ENCODE assay signal across 1 cellular context in the genomic region with DNA sequence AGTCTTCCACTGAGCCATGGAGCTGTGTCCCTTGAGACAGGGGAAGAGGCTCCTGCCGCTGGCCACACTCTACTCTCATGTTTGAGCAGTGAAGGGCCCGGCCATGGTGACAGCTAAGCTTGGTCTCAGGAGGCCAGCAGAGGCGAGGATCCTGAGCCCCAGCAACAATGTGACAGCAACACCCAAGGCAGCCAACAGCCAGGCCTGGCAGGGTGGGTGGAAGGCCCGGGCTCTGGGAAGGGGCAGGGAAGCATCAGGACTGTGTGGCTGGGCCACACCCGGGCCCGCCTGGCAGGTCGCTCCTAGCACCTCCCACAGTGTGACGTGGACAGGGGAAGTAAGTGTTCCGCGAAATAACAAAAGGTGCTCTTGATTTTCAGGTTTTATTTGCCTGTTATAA.
TF ChIP-seq lines count a peak whose summit lies in the region.

No MANE protein-coding gene starts in this region.

TF ChIP-seq in K562, 482 proteins besides CTCF, POLR2A, EP300 and RAD21:
- TF ChIP-seq REST (CRISPR knock-in tag; IDR thresholded peaks at IDR 0.05; ENCODE audit: low read depth) (no peak), GATA2 (CRISPR knock-in tag; IDR thresholded peaks at IDR 0.05) (no peak), GABPB1 (CRISPR knock-in tag; IDR thresholded peaks at IDR 0.05) (no peak), MAFG (tag; conservative IDR thresholded peaks at IDR 0.05) (no peak), ILF3 (IDR thresholded peaks at IDR 0.05; ENCODE audit: borderline replicate concordance) (no peak), SMARCA5 (IDR thresholded peaks at IDR 0.05) (no peak), CREM (IDR thresholded peaks at IDR 0.05; ENCODE audit: low read depth) (no peak), ZNF586 (CRISPR knock-in tag; conservative IDR thresholded peaks at IDR 0.05) (no peak), KDM1A (IDR thresholded peaks at IDR 0.05) (no peak), CREB3 (tag; conservative IDR thresholded peaks at IDR 0.05; ENCODE audit: low read depth) (no peak), ZNF445 (CRISPR knock-in tag; IDR thresholded peaks at IDR 0.05; ENCODE audit: low read depth) (no peak), ETV1 (tag; conservative IDR thresholded peaks at IDR 0.05; ENCODE audit: low read depth) (no peak)
- TF ChIP-seq, protein P1, sequence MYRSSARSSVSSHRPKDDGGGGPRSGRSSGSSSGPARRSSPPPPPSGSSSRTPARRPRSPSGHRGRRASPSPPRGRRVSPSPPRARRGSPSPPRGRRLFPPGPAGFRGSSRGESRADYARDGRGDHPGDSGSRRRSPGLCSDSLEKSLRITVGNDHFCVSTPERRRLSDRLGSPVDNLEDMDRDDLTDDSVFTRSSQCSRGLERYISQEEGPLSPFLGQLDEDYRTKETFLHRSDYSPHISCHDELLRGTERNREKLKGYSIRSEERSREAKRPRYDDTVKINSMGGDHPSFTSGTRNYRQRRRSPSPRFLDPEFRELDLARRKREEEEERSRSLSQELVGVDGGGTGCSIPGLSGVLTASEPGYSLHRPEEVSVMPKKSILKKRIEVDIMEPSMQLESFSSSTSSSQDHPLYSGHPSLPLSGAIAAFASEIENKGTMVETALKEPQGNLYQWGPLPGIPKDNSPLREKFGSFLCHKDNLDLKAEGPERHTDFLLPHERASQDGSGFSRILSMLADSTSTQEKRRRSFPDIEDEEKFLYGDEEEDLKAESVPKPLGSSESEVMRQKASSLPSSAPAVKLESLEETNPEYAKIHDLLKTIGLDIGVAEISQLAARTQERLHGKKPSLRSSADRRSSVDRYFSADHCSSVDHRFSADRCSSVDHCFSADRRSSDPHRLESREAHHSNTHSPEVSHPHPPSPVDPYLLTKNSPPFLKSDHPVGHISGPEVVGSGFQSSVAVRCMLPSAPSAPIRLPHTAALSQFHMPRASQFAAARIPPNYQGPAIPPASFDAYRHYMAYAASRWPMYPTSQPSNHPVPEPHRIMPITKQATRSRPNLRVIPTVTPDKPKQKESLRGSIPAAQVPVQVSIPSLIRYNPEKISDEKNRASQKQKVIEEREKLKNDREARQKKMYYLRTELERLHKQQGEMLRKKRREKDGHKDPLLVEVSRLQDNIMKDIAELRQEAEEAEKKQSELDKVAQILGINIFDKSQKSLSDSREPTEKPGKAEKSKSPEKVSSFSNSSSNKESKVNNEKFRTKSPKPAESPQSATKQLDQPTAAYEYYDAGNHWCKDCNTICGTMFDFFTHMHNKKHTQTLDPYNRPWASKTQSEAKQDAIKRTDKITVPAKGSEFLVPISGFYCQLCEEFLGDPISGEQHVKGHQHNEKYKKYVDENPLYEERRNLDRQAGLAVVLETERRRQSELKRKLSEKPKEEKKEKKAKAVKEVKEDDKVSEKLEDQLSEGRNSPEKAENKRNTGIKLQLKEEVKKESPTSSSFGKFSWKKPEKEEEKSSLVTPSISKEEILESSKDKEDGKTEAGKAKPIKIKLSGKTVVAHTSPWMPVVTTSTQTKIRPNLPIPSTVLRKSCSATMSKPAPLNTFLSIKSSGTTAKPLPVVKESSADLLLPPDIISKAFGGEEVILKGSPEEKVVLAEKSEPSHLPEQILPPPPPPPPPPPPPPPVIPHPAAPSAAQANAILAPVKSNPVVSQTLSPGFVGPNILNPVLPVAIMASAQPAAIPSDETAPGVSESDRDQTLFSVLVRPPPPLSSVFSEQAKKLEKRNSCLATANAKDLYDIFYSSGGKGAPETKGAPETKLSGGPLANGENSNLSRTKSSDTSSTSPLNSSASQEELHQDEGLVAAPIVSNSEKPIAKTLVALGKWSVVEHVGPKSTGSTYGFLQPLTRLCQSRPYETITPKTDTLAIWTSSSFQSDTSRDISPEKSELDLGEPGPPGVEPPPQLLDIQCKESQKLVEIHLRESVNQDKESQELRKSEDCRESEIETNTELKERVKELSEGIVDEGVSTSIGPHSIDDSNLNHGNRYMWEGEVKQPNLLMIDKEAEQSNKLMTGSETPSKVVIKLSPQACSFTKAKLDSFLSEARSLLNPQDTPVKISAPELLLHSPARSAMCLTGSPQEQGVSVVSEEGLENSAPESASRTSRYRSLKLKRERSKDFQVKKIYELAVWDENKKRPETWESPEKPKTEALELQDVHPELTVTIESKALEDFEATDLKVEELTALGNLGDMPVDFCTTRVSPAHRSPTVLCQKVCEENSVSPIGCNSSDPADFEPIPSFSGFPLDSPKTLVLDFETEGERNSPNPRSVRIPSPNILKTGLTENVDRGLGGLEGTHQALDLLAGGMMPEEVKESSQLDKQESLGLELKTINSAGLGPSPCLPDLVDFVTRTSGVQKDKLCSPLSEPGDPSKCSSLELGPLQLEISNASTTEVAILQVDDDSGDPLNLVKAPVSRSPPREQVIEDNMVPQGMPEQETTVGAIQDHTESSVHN (IDR thresholded peaks at IDR 0.05; ENCODE audit: borderline replicate concordance in 1 of 2, low read depth in 1 of 2) = no peak
- TF ChIP-seq, protein P2, sequence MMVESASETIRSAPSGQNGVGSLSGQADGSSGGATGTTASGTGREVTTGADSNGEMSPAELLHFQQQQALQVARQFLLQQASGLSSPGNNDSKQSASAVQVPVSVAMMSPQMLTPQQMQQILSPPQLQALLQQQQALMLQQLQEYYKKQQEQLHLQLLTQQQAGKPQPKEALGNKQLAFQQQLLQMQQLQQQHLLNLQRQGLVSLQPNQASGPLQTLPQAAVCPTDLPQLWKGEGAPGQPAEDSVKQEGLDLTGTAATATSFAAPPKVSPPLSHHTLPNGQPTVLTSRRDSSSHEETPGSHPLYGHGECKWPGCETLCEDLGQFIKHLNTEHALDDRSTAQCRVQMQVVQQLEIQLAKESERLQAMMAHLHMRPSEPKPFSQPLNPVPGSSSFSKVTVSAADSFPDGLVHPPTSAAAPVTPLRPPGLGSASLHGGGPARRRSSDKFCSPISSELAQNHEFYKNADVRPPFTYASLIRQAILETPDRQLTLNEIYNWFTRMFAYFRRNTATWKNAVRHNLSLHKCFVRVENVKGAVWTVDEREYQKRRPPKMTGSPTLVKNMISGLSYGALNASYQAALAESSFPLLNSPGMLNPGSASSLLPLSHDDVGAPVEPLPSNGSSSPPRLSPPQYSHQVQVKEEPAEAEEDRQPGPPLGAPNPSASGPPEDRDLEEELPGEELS (CRISPR knock-in tag; IDR thresholded peaks at IDR 0.05; ENCODE audit: borderline replicate concordance) = no peak
- TF ChIP-seq, protein P3, sequence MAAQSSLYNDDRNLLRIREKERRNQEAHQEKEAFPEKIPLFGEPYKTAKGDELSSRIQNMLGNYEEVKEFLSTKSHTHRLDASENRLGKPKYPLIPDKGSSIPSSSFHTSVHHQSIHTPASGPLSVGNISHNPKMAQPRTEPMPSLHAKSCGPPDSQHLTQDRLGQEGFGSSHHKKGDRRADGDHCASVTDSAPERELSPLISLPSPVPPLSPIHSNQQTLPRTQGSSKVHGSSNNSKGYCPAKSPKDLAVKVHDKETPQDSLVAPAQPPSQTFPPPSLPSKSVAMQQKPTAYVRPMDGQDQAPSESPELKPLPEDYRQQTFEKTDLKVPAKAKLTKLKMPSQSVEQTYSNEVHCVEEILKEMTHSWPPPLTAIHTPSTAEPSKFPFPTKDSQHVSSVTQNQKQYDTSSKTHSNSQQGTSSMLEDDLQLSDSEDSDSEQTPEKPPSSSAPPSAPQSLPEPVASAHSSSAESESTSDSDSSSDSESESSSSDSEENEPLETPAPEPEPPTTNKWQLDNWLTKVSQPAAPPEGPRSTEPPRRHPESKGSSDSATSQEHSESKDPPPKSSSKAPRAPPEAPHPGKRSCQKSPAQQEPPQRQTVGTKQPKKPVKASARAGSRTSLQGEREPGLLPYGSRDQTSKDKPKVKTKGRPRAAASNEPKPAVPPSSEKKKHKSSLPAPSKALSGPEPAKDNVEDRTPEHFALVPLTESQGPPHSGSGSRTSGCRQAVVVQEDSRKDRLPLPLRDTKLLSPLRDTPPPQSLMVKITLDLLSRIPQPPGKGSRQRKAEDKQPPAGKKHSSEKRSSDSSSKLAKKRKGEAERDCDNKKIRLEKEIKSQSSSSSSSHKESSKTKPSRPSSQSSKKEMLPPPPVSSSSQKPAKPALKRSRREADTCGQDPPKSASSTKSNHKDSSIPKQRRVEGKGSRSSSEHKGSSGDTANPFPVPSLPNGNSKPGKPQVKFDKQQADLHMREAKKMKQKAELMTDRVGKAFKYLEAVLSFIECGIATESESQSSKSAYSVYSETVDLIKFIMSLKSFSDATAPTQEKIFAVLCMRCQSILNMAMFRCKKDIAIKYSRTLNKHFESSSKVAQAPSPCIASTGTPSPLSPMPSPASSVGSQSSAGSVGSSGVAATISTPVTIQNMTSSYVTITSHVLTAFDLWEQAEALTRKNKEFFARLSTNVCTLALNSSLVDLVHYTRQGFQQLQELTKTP (IDR thresholded peaks at IDR 0.05; ENCODE audit: low read depth in 1 of 2, partially characterized antibody in 2 of 2) = no peak
- TF ChIP-seq, protein P4, sequence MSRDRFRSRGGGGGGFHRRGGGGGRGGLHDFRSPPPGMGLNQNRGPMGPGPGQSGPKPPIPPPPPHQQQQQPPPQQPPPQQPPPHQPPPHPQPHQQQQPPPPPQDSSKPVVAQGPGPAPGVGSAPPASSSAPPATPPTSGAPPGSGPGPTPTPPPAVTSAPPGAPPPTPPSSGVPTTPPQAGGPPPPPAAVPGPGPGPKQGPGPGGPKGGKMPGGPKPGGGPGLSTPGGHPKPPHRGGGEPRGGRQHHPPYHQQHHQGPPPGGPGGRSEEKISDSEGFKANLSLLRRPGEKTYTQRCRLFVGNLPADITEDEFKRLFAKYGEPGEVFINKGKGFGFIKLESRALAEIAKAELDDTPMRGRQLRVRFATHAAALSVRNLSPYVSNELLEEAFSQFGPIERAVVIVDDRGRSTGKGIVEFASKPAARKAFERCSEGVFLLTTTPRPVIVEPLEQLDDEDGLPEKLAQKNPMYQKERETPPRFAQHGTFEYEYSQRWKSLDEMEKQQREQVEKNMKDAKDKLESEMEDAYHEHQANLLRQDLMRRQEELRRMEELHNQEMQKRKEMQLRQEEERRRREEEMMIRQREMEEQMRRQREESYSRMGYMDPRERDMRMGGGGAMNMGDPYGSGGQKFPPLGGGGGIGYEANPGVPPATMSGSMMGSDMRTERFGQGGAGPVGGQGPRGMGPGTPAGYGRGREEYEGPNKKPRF (IDR thresholded peaks at IDR 0.05; ENCODE audit: low read depth, low read length) = no peak
